In the genomic region with DNA sequence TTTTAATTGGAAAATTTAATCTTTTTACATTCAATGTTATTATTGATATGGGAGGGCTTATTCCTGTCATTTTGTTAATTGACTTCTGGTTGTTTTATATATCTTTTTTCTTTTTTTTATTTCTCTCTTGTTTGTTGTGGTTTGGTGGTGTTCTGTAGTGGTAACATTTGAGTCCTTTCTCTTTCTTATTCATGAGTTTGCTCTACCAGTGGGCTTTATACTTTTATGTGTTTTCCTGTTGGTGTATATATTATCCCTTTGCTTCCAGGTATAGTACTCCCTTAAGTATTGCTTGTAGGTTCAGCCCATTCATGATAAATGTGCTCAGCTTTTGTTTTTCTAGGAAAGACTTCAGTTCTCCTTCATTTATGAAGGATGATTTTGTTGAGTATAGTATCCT, we compare ENCODE assay signal across 24 cellular contexts.
"Had no signal": no experiment of that assay in that cellular context is flagged by ENCODE, and none has a peak within 500 bp of the region (broad histone marks: within the 10 kb centered on the region; RNA-seq: fewer than 3 reads in every experiment).

No MANE protein-coding gene starts in this region.

- H3K4me1 ChIP-seq: Peyer's patch, SJCRH30 had no signal

- H3K36me3 ChIP-seq: brain microvascular endothelial cell, cardiac muscle cell, SJCRH30 had no signal

- H3K27me3 ChIP-seq: brain microvascular endothelial cell, cardiac muscle cell, MG63, Peyer's patch, SJCRH30 had no signal

- H3K27me3 Mint-ChIP-seq: activated CD8-positive, alpha-beta memory T cell treated with anti-CD3 and anti-CD28 coated beads, Interleukin-2, amount 10 ng/mL, durations not matched to agents 7 days and 5 days had no signal

- H3K27ac ChIP-seq: brain microvascular endothelial cell, cardiac muscle cell, Peyer's patch, RWPE1, SJCRH30, VCaP had no signal

- ATAC-seq: activated CD8-positive, alpha-beta memory T cell treated with anti-CD3 and anti-CD28 coated beads, Interleukin-2, amount 10 ng/mL, durations not matched to agents 7 days and 5 days; activated T-cell treated with anti-CD3 and anti-CD28 coated beads, Interleukin-2, amount 50 U/mL, for 4 hours had no signal

- DNase-seq: activated CD4-positive, alpha-beta T cell treated with anti-CD3 and anti-CD28 coated beads, Interleukin-2, amount 50 U/mL, for 1 hour; activated CD4-positive, CD25-positive, alpha-beta regulatory T cell; activated CD8-positive, alpha-beta memory T cell treated with anti-CD3 and anti-CD28 coated beads, Interleukin-2, amount 10 ng/mL, durations not matched to agents 7 days and 5 days; activated naive CD4-positive, alpha-beta T cell treated with anti-CD3 and anti-CD28 coated beads, Interleukin-2, amount 50 U/mL, for 16 hours; activated T-cell treated with anti-CD3 and anti-CD28 coated beads, Interleukin-2, amount 50 U/mL, for 4 hours; amygdala; brain microvascular endothelial cell; cerebellar nuclear complex; MG63; NCI-H1105 treated with DMSO at 0.1 percent for 48 hours; NCI-H1436 treated with DMSO at 0.1 percent for 48 hours; NCI-H187; NCI-H2081; NCI-H510A treated with DMSO at 0.1 percent for 48 hours; NCI-H69; NK-92 treated with Interleukin-12 subunit alpha and Interleukin-12 subunit beta, amount 100 ng/mL, for 24 hours; Peyer's patch; Right ventricle myocardium superior; SJCRH30; SK-N-SH; T-helper 1 cell had no signal

- H3K4me3 ChIP-seq: cardiac muscle cell, MG63, Peyer's patch, SJCRH30 had no signal

- H3K9me3 ChIP-seq: SJCRH30 had no signal

- H3K4me3 Mint-ChIP-seq: activated CD8-positive, alpha-beta memory T cell treated with anti-CD3 and anti-CD28 coated beads, Interleukin-2, amount 10 ng/mL, durations not matched to agents 7 days and 5 days; activated T-cell treated with anti-CD3 and anti-CD28 coated beads, Interleukin-2, amount 50 U/mL, for 4 hours had no signal
